ENCODE assay signal across 11 cellular contexts in the genomic region with DNA sequence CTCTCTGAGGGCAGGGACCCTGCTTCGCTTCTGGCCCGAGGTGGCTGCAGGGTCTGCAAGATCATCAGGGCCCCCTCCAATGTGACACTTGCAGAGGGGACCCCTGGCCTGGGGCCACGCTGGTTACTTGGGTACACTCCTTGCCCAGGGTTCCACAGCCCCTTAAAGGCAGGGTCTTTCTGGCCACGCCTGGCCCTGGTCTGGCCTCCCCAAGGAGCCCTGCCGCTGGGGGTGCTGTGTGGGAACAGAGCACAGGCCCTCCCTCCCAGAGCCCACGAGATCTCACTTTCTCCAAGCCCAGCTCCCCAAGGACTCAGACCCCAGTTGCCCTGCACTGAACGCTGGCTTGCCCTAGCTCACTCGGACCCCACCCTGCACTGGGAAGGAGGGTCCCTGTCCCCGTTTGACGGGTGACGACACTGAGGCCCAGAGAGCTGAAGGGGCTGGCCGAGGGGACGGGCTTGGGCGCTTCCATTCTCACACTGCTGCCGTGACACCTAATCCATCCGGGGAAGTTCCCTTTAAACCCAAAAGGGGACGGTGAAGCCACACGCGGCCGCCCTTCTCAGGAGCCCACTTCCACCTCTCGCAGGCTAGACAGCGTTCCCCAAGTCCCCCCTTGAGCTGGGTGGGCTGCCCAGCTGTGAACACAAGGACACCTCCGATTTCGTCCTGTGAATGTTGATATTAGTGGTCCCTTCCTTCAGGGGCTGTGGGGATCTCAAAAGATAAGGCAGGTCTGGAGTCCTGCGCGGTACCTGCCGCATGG. TPM values are rescaled to one million over a fixed set of nuclear protein-coding genes. Genes with fewer than 3 reads are reported as not detected.
DNase-seq lines count a peak whose midpoint lies in the region; ATAC-seq, FAIRE-seq and TF ChIP-seq lines count a peak whose summit lies in the region.
"Had no signal": no experiment of that assay in that cellular context is flagged by ENCODE, and none has a peak within 500 bp of the region (broad histone marks: within the 10 kb centered on the region; RNA-seq: fewer than 3 reads in every experiment).

No MANE protein-coding gene starts in this region.

- WGBS in testis, 2 donors, result 53 to 60% methylated on average over 12 to 27 of the region's 27 CpGs

- H3K27me3 ChIP-seq in testis, result no peaks in the 10 kb centered on the region
- H3K27me3 ChIP-seq: ovary, SJSA1 had no signal

- peak overlapping the region; percentile 70 for H3K4me3 Mint-ChIP-seq in Calu3 (ENCODE audit: low read depth, unreplicated experiment)
- no peak overlapping the region for H3K4me3 Mint-ChIP-seq in T-helper 17 cell
- no peak overlapping the region for H3K4me3 Mint-ChIP-seq in memory B cell
- H3K4me3 Mint-ChIP-seq: activated T-cell treated with anti-CD3 and anti-CD28 coated beads, Interleukin-2, amount 50 U/mL, for 4 hours had no signal

- no peaks in the 10 kb centered on the region for H3K27me3 Mint-ChIP-seq in Calu3 (ENCODE audit: unreplicated experiment)
- H3K27me3 Mint-ChIP-seq in T-helper 17 cell, result no peaks in the 10 kb centered on the region
- H3K27me3 Mint-ChIP-seq in memory B cell, result no peaks in the 10 kb centered on the region

- H3K27ac Mint-ChIP-seq in Calu3 (ENCODE audit: unreplicated experiment), result peak overlapping the region; percentile 86
- H3K27ac Mint-ChIP-seq in T-helper 17 cell, result no peak overlapping the region
- H3K27ac Mint-ChIP-seq in memory B cell, result no peak overlapping the region

- no peaks in the 10 kb centered on the region for H3K9me3 Mint-ChIP-seq in Calu3 (ENCODE audit: low read depth, unreplicated experiment)
- no peaks in the 10 kb centered on the region for H3K9me3 Mint-ChIP-seq in memory B cell
- H3K9me3 Mint-ChIP-seq: activated T-cell treated with anti-CD3 and anti-CD28 coated beads, Interleukin-2, amount 50 U/mL, for 4 hours had no signal

- H3K9me3 ChIP-seq in T-helper 17 cell (ENCODE audit: control insufficient read depth, low read length, poor library complexity, severe bottlenecking) (no peaks in the 10 kb centered on the region), testis (no peaks in the 10 kb centered on the region)
- H3K9me3 ChIP-seq: ovary, SJSA1 had no signal

- H3K36me3 ChIP-seq in testis (ENCODE audit: low read depth, missing control alignments), result no peaks in the 10 kb centered on the region
- H3K36me3 ChIP-seq: ovary, SJSA1 had no signal

- no peak for FAIRE-seq in frontal cortex (lab: Jason Lieb, UNC)

- ATAC-seq in T-helper 17 cell (peak; percentile 12), memory B cell (ENCODE audit: low read depth) (peak; percentile 10), HG02798 (IDR thresholded peaks at IDR 0.05; ENCODE audit: poor library complexity, unreplicated experiment) (no peak)

- H3K4me1 ChIP-seq in testis, result peaks cover 17% of the 10 kb centered on the region

- TF ChIP-seq CTCF in Calu3 (IDR thresholded peaks at IDR 0.05; ENCODE audit: unreplicated experiment), result no peak
- TF ChIP-seq CTCF in testis (IDR thresholded peaks at IDR 0.05), result no peak

- CTCF ChIA-PET in Calu3 (lab: Charles Lee), result interaction anchor here (0.6 to 1.1 kb wide), 3 partner anchors 27 to 244 kb away, joined by 3 read pairs; a partner anchor contains a TSS

- DNase-seq in Calu3, result no peak
- no peak for DNase-seq in T-helper 17 cell
- DNase-seq in memory B cell (ENCODE audit: low spot score in 2 of 2), result no peak
- DNase-seq in testis, result no peak
- DNase-seq in frontal cortex (ENCODE audit: low spot score in 2 of 2), result no peak

- peaks cover 12% of the 10 kb centered on the region for H3K4me1 Mint-ChIP-seq in Calu3 (ENCODE audit: low read depth, unreplicated experiment)
- H3K4me1 Mint-ChIP-seq in T-helper 17 cell, result peaks cover 12% of the 10 kb centered on the region
- peaks cover 9% of the 10 kb centered on the region for H3K4me1 Mint-ChIP-seq in memory B cell

- intact Hi-C loops in Calu3 (cut with micrococcal nuclease; ENCODE audit: unreplicated experiment), result no loop called here
- intact Hi-C loops in testis (cut with DNase I; ENCODE audit: low total_unique reads), result no loop called here

- H3K27ac ChIP-seq in testis, result no peak overlapping the region
- H3K27ac ChIP-seq: ovary, SJSA1 had no signal

- no peak for TF ChIP-seq POLR2A in testis (IDR thresholded peaks at IDR 0.05)

- H3K4me3 ChIP-seq in testis, result no peak overlapping the region
- H3K4me3 ChIP-seq: lung, ovary, SJSA1 had no signal

- H3K36me3 Mint-ChIP-seq in Calu3 (ENCODE audit: insufficient read depth, unreplicated experiment) (peaks cover 14% of the 10 kb centered on the region), T-helper 17 cell (ENCODE audit: low read depth) (peaks cover 3% of the 10 kb centered on the region), memory B cell (peaks cover 8% of the 10 kb centered on the region)

- BruUV-seq in Calu3 (replicated peaks; lab: Mats Ljungman, UMichigan), result no TSS peak

RNA-seq across cellular contexts. Expression of a gene that starts 26.9 kb away (rescaled TPM):
- 13.9 and 15.6 TPM in 2 replicates for total RNA-seq in Calu3 (2022)
- total RNA-seq in T-helper 17 cell, result 1 to 10 TPM; 1.1 to 1.4 TPM
- 10 to 100 TPM; 12.3 to 13.5 TPM for total RNA-seq in testis
- 18.5 TPM for polyA plus RNA-seq in testis (ENCODE audit: insufficient read depth, low read depth, low replicate concordance)
- total RNA-seq in frontal cortex, result not detected

RNA-seq across cellular contexts. Expression of a gene that starts 27.2 kb away (rescaled TPM):
- total RNA-seq in Calu3 (2022), result 10.3 and 11.0 TPM in 2 replicates
- 1 to 10 TPM; 4.7 to 6.2 TPM for total RNA-seq in T-helper 17 cell
- total RNA-seq in testis, result 10 to 100 TPM; 15.1 to 22.1 TPM
- polyA plus RNA-seq in testis (ENCODE audit: insufficient read depth, low read depth, low replicate concordance), result 4.5 TPM
- total RNA-seq in frontal cortex, result 3.3 TPM

RNA-seq across cellular contexts. Expression of a gene that starts 41.9 kb away (rescaled TPM):
- total RNA-seq in Calu3 (2022) (0.28 and 1.2 TPM in 2 replicates), T-helper 17 cell (not detected), testis (10 to 100 TPM in 1 of 2 donors, 1 to 10 TPM in 1; 9.5 to 13.9 TPM), frontal cortex (6.9 TPM)
- polyA plus RNA-seq in testis (ENCODE audit: insufficient read depth, low read depth, low replicate concordance), result 12.9 TPM
- total RNA-seq: activated T-cell treated with anti-CD3 and anti-CD28 coated beads, Interleukin-2, amount 50 U/mL, for 4 hours; glomerular endothelial cell; SJSA1 had no signal
